25 cellular contexts compared by ENCODE assay signal in the genomic region with DNA sequence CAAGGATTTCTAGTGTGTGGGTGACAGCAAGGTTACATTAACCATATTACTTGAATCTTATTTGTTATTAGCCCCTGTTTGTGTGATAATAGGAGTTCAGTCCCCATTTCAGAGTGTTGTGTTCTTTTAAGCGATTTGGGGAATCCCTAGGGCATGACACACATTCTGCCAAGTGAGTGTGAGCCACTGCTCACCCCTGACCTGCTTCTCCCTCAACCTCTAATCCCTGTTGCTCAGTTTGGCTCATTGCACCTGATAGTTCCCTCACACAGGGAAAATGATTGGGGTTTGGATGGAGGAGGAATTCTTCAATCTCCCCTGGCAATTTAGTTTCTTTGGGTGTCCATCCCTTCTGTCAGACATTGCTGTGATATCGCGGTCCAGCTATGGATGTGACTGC.
"Had no signal": no experiment of that assay in that cellular context is flagged by ENCODE, and none has a peak within 500 bp of the region (broad histone marks: within the 10 kb centered on the region; RNA-seq: fewer than 3 reads in every experiment).

No MANE protein-coding gene starts in this region.

- H3K79me2 ChIP-seq: hepatocyte had no signal

- H2AFZ ChIP-seq: hepatocyte had no signal

- H3K9me3 ChIP-seq: esophagus muscularis mucosa, gastroesophageal sphincter, heart left ventricle, left lung, lower lobe of right lung, mucosa of descending colon had no signal

- FAIRE-seq: colon, endothelial cell of umbilical vein, kidney had no signal

- H3K4me1 ChIP-seq: esophagus muscularis mucosa, gastroesophageal sphincter, heart left ventricle, left lung, lower lobe of right lung had no signal

- H3K27ac ChIP-seq: coronary artery, dorsolateral prefrontal cortex, esophagus muscularis mucosa, gastroesophageal sphincter, heart left ventricle, hepatocyte, left lung, lower lobe of right lung had no signal

- H3K27me3 ChIP-seq: dorsolateral prefrontal cortex, esophagus muscularis mucosa, gastroesophageal sphincter, heart left ventricle, hepatocyte, left lung had no signal

- H3K4me2 ChIP-seq: hepatocyte had no signal

- ATAC-seq: gastroesophageal sphincter, heart left ventricle, left colon, left lung, left ventricle myocardium superior, lower lobe of right lung, mucosa of descending colon had no signal

- DNase-seq: dermis blood vessel endothelial cell; dorsolateral prefrontal cortex; effector CD4-positive, alpha-beta T cell; effector memory CD4-positive, alpha-beta T cell; foreskin fibroblast; foreskin melanocyte; heart left ventricle; hypothalamus; immature natural killer cell; islet precursor cell; kidney; kidney glomerular epithelial cell; left colon; left lung; left ventricle myocardium superior; lower lobe of right lung; mesenchymal stem cell; mucosa of descending colon; naive B cell had no signal

- H3K36me3 ChIP-seq: esophagus muscularis mucosa, gastroesophageal sphincter, heart left ventricle, left lung, lower lobe of right lung had no signal

- H3K4me3 ChIP-seq: coronary artery, dorsolateral prefrontal cortex, esophagus muscularis mucosa, gastroesophageal sphincter, heart left ventricle, hepatocyte, left lung, lower lobe of right lung, mucosa of descending colon had no signal
